13 cellular contexts compared by ENCODE assay signal in genomic region chr6:96659084-96659845, GRCh38.
DNase-seq lines count a peak whose midpoint lies in the region; ATAC-seq and TF ChIP-seq lines count a peak whose summit lies in the region.
"Had no signal": no experiment of that assay in that cellular context is flagged by ENCODE, and none has a peak within 500 bp of the region (broad histone marks: within the 10 kb centered on the region; RNA-seq: fewer than 3 reads in every experiment).

No MANE protein-coding gene starts in this region.

- TF ChIP-seq CTCF in uterus (IDR thresholded peaks at IDR 0.05) (no peak), right atrium auricular region (IDR thresholded peaks at IDR 0.05) (no peak)

- H3K4me3 ChIP-seq in uterus (no peak overlapping the region), right atrium auricular region (no peak overlapping the region)
- H3K4me3 ChIP-seq: hepatocyte had no signal

- TF ChIP-seq POLR2A in uterus (IDR thresholded peaks at IDR 0.05): no peak

- peak; percentile 96 for DNase-seq in NCI-H345 (lab: John Stamatoyannopoulos, UW)
- no peak for DNase-seq in uterus
- DNase-seq in putamen (ENCODE audit: low spot score): no peak
- no peak for DNase-seq in right atrium auricular region (ENCODE audit: low spot score)
- DNase-seq: activated B cell treated with CpG ODN at 0.5 μM for 24 hours; activated naive CD4-positive, alpha-beta T cell; NCI-H2227 treated with DMSO at 0.1 percent for 48 hours; substantia nigra had no signal

- H3K9me3 ChIP-seq in uterus (no peaks in the 10 kb centered on the region), right atrium auricular region (no peaks in the 10 kb centered on the region)

- H3K36me3 ChIP-seq in uterus (no peaks in the 10 kb centered on the region), right atrium auricular region (no peaks in the 10 kb centered on the region)

- H3K27ac ChIP-seq in uterus (no peak overlapping the region), right atrium auricular region (no peak overlapping the region)
- H3K27ac ChIP-seq: hepatocyte had no signal

- intact Hi-C loops in uterus (cut with DNase I; ENCODE audit: low total_unique reads): no loop called here

- ATAC-seq in GM18498 (IDR thresholded peaks at IDR 0.05; ENCODE audit: unreplicated experiment) (peak; percentile 72), GM21619 (IDR thresholded peaks at IDR 0.05; ENCODE audit: unreplicated experiment) (peak; percentile 69), HG03565 (IDR thresholded peaks at IDR 0.05; ENCODE audit: unreplicated experiment) (peak; percentile 56), HG03571 (IDR thresholded peaks at IDR 0.05; ENCODE audit: unreplicated experiment) (no peak)

- H3K27me3 ChIP-seq in uterus (no peaks in the 10 kb centered on the region), right atrium auricular region (no peaks in the 10 kb centered on the region)
- H3K27me3 ChIP-seq: hepatocyte had no signal

- H3K4me1 ChIP-seq in uterus (no peaks in the 10 kb centered on the region), right atrium auricular region (no peaks in the 10 kb centered on the region)
